Comparison of ENCODE assay signal across 10 cellular contexts in the genomic region with DNA sequence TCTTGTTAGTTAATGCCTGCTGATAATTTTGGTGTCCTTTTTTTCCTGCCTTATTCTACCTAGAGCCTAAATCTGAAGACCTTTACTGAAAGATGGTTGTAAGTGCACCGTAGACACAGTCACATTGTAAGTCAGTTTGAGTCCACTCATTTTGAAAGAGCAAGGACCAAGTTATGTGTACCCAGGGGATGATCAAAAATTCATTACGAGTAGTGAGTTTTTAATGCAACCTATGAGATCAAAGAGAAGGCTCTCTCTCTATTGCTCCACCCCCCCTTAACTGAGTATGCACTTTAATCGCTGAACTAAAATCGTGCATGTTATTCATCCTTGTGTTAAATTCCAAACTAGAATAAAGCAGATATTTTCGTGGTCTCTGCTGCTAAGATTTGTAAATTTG. TPM values are rescaled to one million over a fixed set of nuclear protein-coding genes. Genes with fewer than 3 reads are reported as not detected.
DNase-seq lines count a peak whose midpoint lies in the region; ATAC-seq and TF ChIP-seq lines count a peak whose summit lies in the region.
"Had no signal": no experiment of that assay in that cellular context is flagged by ENCODE, and none has a peak within 500 bp of the region (broad histone marks: within the 10 kb centered on the region; RNA-seq: fewer than 3 reads in every experiment).

No MANE protein-coding gene starts in this region.

- in situ Hi-C loops in KBM-7 (cut with MboI; ENCODE audit: low pct_unique_long_range_greater_than_20kb, low sequenced_read_pairs) = no loop called here

- WGBS in lower leg skin, 2 donors = 13 to 17% methylated on average over 5 of the region's 5 CpGs

- no peaks in the 10 kb centered on the region for H3K9me3 ChIP-seq in Caco-2
- H3K9me3 ChIP-seq: right atrium auricular region had no signal

- H3K9me3 Mint-ChIP-seq in Caco-2 (ENCODE audit: unreplicated experiment) = no peaks in the 10 kb centered on the region
- H3K9me3 Mint-ChIP-seq in MCF 10A (ENCODE audit: unreplicated experiment) = no peaks in the 10 kb centered on the region
- H3K9me3 Mint-ChIP-seq in nephron = no peaks in the 10 kb centered on the region

- H3K4me3 ChIP-seq in Caco-2 (ENCODE audit: low read depth, low read length) (no peak overlapping the region), lower leg skin (ENCODE audit: low read depth, poor library complexity, severe bottlenecking) (no peak overlapping the region)

- TF ChIP-seq CTCF in Caco-2 (IDR thresholded peaks at IDR 0.05; ENCODE audit: insufficient read depth in 1 of 2, low read depth in 1 of 2, low read length in 1 of 2, severe bottlenecking in 1 of 2, unreplicated experiment in 1 of 2) (no peak), MCF 10A (IDR thresholded peaks at IDR 0.05; ENCODE audit: unreplicated experiment) (no peak), nephron (IDR thresholded peaks at IDR 0.05; ENCODE audit: unreplicated experiment in 3 of 3) (no peak), lower leg skin (IDR thresholded peaks at IDR 0.05) (no peak)

- DNase-seq in Caco-2 = no peak
- peak; percentile 9 for DNase-seq in KBM-7
- peak; percentile 19 for DNase-seq in MCF 10A (ENCODE audit: unreplicated experiment)
- DNase-seq in MV-4-11 (lab: John Stamatoyannopoulos, UW) = no peak
- DNase-seq in NCI-H187 treated with DMSO at 0.1 percent for 48 hours (lab: John Stamatoyannopoulos, UW) = no peak
- DNase-seq in lower leg skin (ENCODE audit: low spot score in 2 of 2) = no peak
- DNase-seq: activated CD4-positive, alpha-beta T cell treated with anti-CD3 and anti-CD28 coated beads for 1 hour had no signal

- H3K4me1 Mint-ChIP-seq in Caco-2 (ENCODE audit: low read depth, unreplicated experiment) (no peaks in the 10 kb centered on the region), MCF 10A (ENCODE audit: insufficient read depth, unreplicated experiment) (peaks cover 22% of the 10 kb centered on the region), nephron (peaks cover 27% of the 10 kb centered on the region)

- peaks cover 17% of the 10 kb centered on the region for H3K36me3 Mint-ChIP-seq in Caco-2 (ENCODE audit: insufficient read depth, unreplicated experiment)
- H3K36me3 Mint-ChIP-seq in MCF 10A (ENCODE audit: insufficient read depth, unreplicated experiment) = peaks cover 6% of the 10 kb centered on the region
- H3K36me3 Mint-ChIP-seq in nephron (ENCODE audit: low read depth) = no peaks in the 10 kb centered on the region

- H3K27ac Mint-ChIP-seq in Caco-2 (ENCODE audit: unreplicated experiment) (no peak overlapping the region), MCF 10A (ENCODE audit: low read depth, unreplicated experiment) (peak overlapping the region; percentile 44), nephron (peak overlapping the region; percentile 45 to 56 (median 50))

- H3K27me3 Mint-ChIP-seq in Caco-2 (ENCODE audit: insufficient read depth, unreplicated experiment) = no peaks in the 10 kb centered on the region
- no peaks in the 10 kb centered on the region for H3K27me3 Mint-ChIP-seq in MCF 10A (ENCODE audit: insufficient read depth, unreplicated experiment)
- H3K27me3 Mint-ChIP-seq in nephron (ENCODE audit: low read depth) = no peaks in the 10 kb centered on the region

- no peak for ATAC-seq in HG02763 (IDR thresholded peaks at IDR 0.05; ENCODE audit: unreplicated experiment)

- BruUV-seq in Caco-2 (replicated peaks; lab: Mats Ljungman, UMichigan) (no TSS peak), MCF 10A (replicated peaks; lab: Mats Ljungman, UMichigan) (no TSS peak)

- POLR2A ChIA-PET in Caco-2 (lab: Charles Lee) (no interaction called here), MCF 10A (lab: Yijun Ruan, JAX) (interaction anchor here (0.7 to 7.3 kb wide), 12 partner anchors 10 to 1828 kb away, joined by 3 to 139 read pairs (median 4); a partner anchor contains a TSS)

- H3K4me1 ChIP-seq in Caco-2 = peaks cover 12% of the 10 kb centered on the region

- no peaks in the 10 kb centered on the region for H3K27me3 ChIP-seq in Caco-2 (replicated peaks; ENCODE audit: control insufficient read depth, insufficient read depth, low read length)
- H3K27me3 ChIP-seq: right atrium auricular region had no signal

- intact Hi-C loops in Caco-2 (cut with micrococcal nuclease; ENCODE audit: unreplicated experiment) = loop anchor here (2.0 kb wide), 1 partner anchor 71 kb away; no protein-coding TSS in a partner anchor
- intact Hi-C loops in MCF 10A (cut with micrococcal nuclease) = loop anchor here (10.0 kb wide), 1 partner anchor 1871 kb away; no protein-coding TSS in a partner anchor
- intact Hi-C loops in lower leg skin (cut with DNase I; ENCODE audit: low total_unique reads) = no loop called here

- no peak for TF ChIP-seq POLR2A in lower leg skin (IDR thresholded peaks at IDR 0.05)

- CTCF ChIA-PET in Caco-2 (lab: Charles Lee) = interaction anchor here (0.7 kb wide), 1 partner anchor 132 kb away, joined by 4 read pairs; no protein-coding TSS in a partner anchor
- CTCF ChIA-PET in MCF 10A (lab: Yijun Ruan, JAX) = interaction anchor here (0.6 to 3.2 kb wide), 9 partner anchors 13 to 1988 kb away, joined by 3 to 16 read pairs (median 3); no protein-coding TSS in a partner anchor

- peak overlapping the region; percentile 94 for H3K4me3 Mint-ChIP-seq in Caco-2 (ENCODE audit: unreplicated experiment)
- peak overlapping the region; percentile 85 for H3K4me3 Mint-ChIP-seq in MCF 10A (ENCODE audit: unreplicated experiment)
- H3K4me3 Mint-ChIP-seq in nephron = peak overlapping the region; percentile 86 to 98 (median 96)

- H3K36me3 ChIP-seq in Caco-2 (ENCODE audit: control insufficient read depth, insufficient read depth, low read length) = no peaks in the 10 kb centered on the region
- H3K36me3 ChIP-seq: right atrium auricular region had no signal

RNA-seq across cellular contexts. Expression of a gene that starts 1.8 kb away (rescaled TPM):
- total RNA-seq in Caco-2 (2022) = 19.7 and 22.4 TPM in 2 replicates
- 33.4 and 34.3 TPM in 2 replicates for total RNA-seq in MCF 10A (2022)
- 10 to 100 TPM in 2 of 4 donors, 1 to 10 TPM in 2; 8.4 to 14.8 (median 10.3) TPM for total RNA-seq in lower leg skin

Comparison
In these comparisons a context has a peak if more than half of its experiments do, and no peak if none do; other contexts are left out.
1. DNase-seq: peak in KBM-7 (single experiment) and MCF 10A (single experiment); none in Caco-2 (0 of 2), MV-4-11 (single experiment), NCI-H187 treated with DMSO at 0.1 percent for 48 hours (single experiment) and lower leg skin (0 of 2).
2. Peak in every context shown above with its lines, with median percentiles within 50 percentile points of each other: H3K4me3 Mint-ChIP-seq.